ENCODE assay signal across 8 cellular contexts in genomic region chr11:43419460-43419859, GRCh38.
A peak's percentile ranks its signal among the peaks of the same experiment; 100 is the strongest.
DNase-seq lines count a peak whose midpoint lies in the region; ATAC-seq and TF ChIP-seq lines count a peak whose summit lies in the region.

No MANE protein-coding gene starts in this region.

- H3K9ac ChIP-seq in DND-41 (ENCODE audit: low read depth, low read length) = no peak overlapping the region

- TF ChIP-seq CTCF in A673 (conservative IDR thresholded peaks at IDR 0.05; ENCODE audit: low read depth, low read length) (peak; percentile 98), DND-41 (IDR thresholded peaks at IDR 0.05; ENCODE audit: borderline replicate concordance, extremely low read depth, low read length, poor library complexity, severe bottlenecking) (peak; percentile 74)

- no peaks in the 10 kb centered on the region for H4K20me1 ChIP-seq in DND-41 (ENCODE audit: insufficient read depth, low read length)

- H3K27me3 ChIP-seq in A673 (replicated peaks; ENCODE audit: insufficient read depth, low read depth, low read length, poor library complexity) = no peaks in the 10 kb centered on the region
- H3K27me3 ChIP-seq in DND-41 (ENCODE audit: insufficient read depth, low read length, poor library complexity) = no peaks in the 10 kb centered on the region

- DNase-seq in A673 (ENCODE audit: low spot score) = peak; percentile 79
- DNase-seq in DND-41 = peak; percentile 40
- peak; percentile 18 for DNase-seq in RPMI7951 (ENCODE audit: low read depth)
- DNase-seq in dedifferentiated amniotic fluid mesenchymal stem cell (ENCODE audit: extremely low spot score) = peak; percentile 31
- peak; percentile 45 for DNase-seq in myocyte (ENCODE audit: low read depth)

- H3K4me3 ChIP-seq in A673 (ENCODE audit: low read depth, low read length, poor library complexity, severe bottlenecking) = no peak overlapping the region
- no peak overlapping the region for H3K4me3 ChIP-seq in DND-41 (ENCODE audit: low read depth in 1 of 2, low read length in 2 of 2)

- H3K79me2 ChIP-seq in DND-41 (ENCODE audit: insufficient read depth, low read length) = no peaks in the 10 kb centered on the region

- no TSS peak for BruUV-seq in A673 (replicated peaks; lab: Mats Ljungman, UMichigan)

- H3K36me3 ChIP-seq in A673 (ENCODE audit: insufficient read depth, low read length, poor library complexity, severe bottlenecking) (peaks cover 47% of the 10 kb centered on the region), DND-41 (ENCODE audit: insufficient read depth, low read length) (peaks cover 42% of the 10 kb centered on the region)

- H3K9me3 ChIP-seq in A673 (ENCODE audit: low read depth, low read length, poor library complexity, severe bottlenecking) (no peaks in the 10 kb centered on the region), DND-41 (ENCODE audit: insufficient read depth, low read length, severe bottlenecking) (no peaks in the 10 kb centered on the region)

- CTCF ChIA-PET in A673 (lab: Charles Lee) = interaction anchor here (0.6 to 1.0 kb wide), 5 partner anchors 10 to 847 kb away, joined by 3 read pairs; no protein-coding TSS in a partner anchor

- no peaks in the 10 kb centered on the region for H3K4me1 ChIP-seq in A673 (ENCODE audit: insufficient read depth, low read length, poor library complexity, severe bottlenecking)
- no peaks in the 10 kb centered on the region for H3K4me1 ChIP-seq in DND-41 (ENCODE audit: insufficient read depth, low read length)

- POLR2A ChIA-PET in A673 (lab: Charles Lee; ENCODE audit: low non-redundant PET) = no interaction called here

- no peak overlapping the region for H2AFZ ChIP-seq in DND-41 (ENCODE audit: low read depth, low read length)

- intact Hi-C loops in A673 (cut with micrococcal nuclease; ENCODE audit: unreplicated experiment) = loop anchor here (1.0 kb wide), 2 partner anchors 12 to 136 kb away; no protein-coding TSS in a partner anchor

- H3K4me2 ChIP-seq in DND-41 (ENCODE audit: insufficient read depth, low read length) = no peak overlapping the region

- ATAC-seq in DND-41 (ENCODE audit: insufficient read depth, low read depth) (peak; percentile 80), HG03159 (IDR thresholded peaks at IDR 0.05; ENCODE audit: unreplicated experiment) (peak; percentile 72), GM18520 (IDR thresholded peaks at IDR 0.05; ENCODE audit: unreplicated experiment) (no peak), HG03135 (IDR thresholded peaks at IDR 0.05; ENCODE audit: unreplicated experiment) (no peak)

- H3K27ac ChIP-seq in A673 (ENCODE audit: low read depth, low read length, poor library complexity, severe bottlenecking) = no peak overlapping the region
- no peak overlapping the region for H3K27ac ChIP-seq in DND-41 (ENCODE audit: low read length)

Comparison
In these comparisons a context has a peak if more than half of its experiments do, and no peak if none do; other contexts are left out.
1. DNase-seq: peak in every context shown above with its lines; median percentile 79 in A673; 45 in myocyte; 40 in DND-41; 31 in dedifferentiated amniotic fluid mesenchymal stem cell; 18 in RPMI7951.
2. ATAC-seq: peak in DND-41 (single experiment) and HG03159 (single experiment); none in GM18520 (single experiment) and HG03135 (single experiment).